Comparison of ENCODE assay signal across 15 cellular contexts in genomic region chr5:58738336-58738735, GRCh38.
DNase-seq lines count a peak whose midpoint lies in the region; ATAC-seq lines count a peak whose summit lies in the region.
"Had no signal": no experiment of that assay in that cellular context is flagged by ENCODE, and none has a peak within 500 bp of the region (broad histone marks: within the 10 kb centered on the region; RNA-seq: fewer than 3 reads in every experiment).

No MANE protein-coding gene starts in this region.

- no peak overlapping the region for H3K9ac ChIP-seq in SK-N-MC (ENCODE audit: insufficient read length)
- H3K9ac ChIP-seq: BLaER1 treated with 17β-estradiol and CSF1 and Interleukin-3, amounts not matched to agents 10 nM and 100 nM had no signal

- H3K36me3 ChIP-seq in SK-N-MC (ENCODE audit: insufficient read depth, low read length) (no peaks in the 10 kb centered on the region), mesodermal cell (ENCODE audit: control insufficient read depth, insufficient read depth, low read length) (no peaks in the 10 kb centered on the region)
- H3K36me3 ChIP-seq: BLaER1 treated with 17β-estradiol and CSF1 and Interleukin-3, amounts not matched to agents 10 nM and 100 nM had no signal

- ATAC-seq in left lobe of liver, result peak; percentile 86
- ATAC-seq: CD8-positive, alpha-beta T cell; HCT116 had no signal

- DNase-seq in SK-N-MC (ENCODE audit: low read depth, low spot score), result no peak
- no peak for DNase-seq in left lobe of liver (ENCODE audit: low spot score)
- no peak for DNase-seq in NK-92 treated with Interleukin-12 subunit alpha and Interleukin-12 subunit beta, amount 100 ng/mL, for 24 hours (lab: John Stamatoyannopoulos, UW)
- DNase-seq in NCI-H2196 (lab: John Stamatoyannopoulos, UW; ENCODE audit: unreplicated experiment), result no peak
- DNase-seq in cortex of kidney (lab: John Stamatoyannopoulos, UW), result no peak
- DNase-seq: Calu3; CD8-positive, alpha-beta T cell; GOT3; H7; HFFc6; IMR-90 had no signal

- 0 out of 2 replicates have a peak overlapping the region, but pooled peaks have one; percentile 16 for H3K27ac ChIP-seq in SK-N-MC
- H3K27ac ChIP-seq in mesodermal cell (ENCODE audit: low read depth, low read length, severe bottlenecking), result peak overlapping the region; percentile 23
- H3K27ac ChIP-seq: BLaER1 treated with 17β-estradiol and CSF1 and Interleukin-3, amounts not matched to agents 10 nM and 100 nM; HL-60 had no signal

- H3K4me1 ChIP-seq in mesodermal cell (ENCODE audit: control insufficient read depth, insufficient read depth, low read length, poor library complexity, severe bottlenecking), result peaks cover 3% of the 10 kb centered on the region
- H3K4me1 ChIP-seq: BLaER1 treated with 17β-estradiol and CSF1 and Interleukin-3, amounts not matched to agents 10 nM and 100 nM had no signal

- 78 to 96% methylated on average over 2 of the region's 2 CpGs for WGBS in mesodermal cell (ENCODE audit: insufficient coverage in 2 of 2), 2 experiments

- no peak overlapping the region for H3K4me3 ChIP-seq in SK-N-MC
- H3K4me3 ChIP-seq in mesodermal cell (ENCODE audit: extremely low read depth, insufficient read depth, low read length, poor library complexity, severe bottlenecking), result no peak overlapping the region
- H3K4me3 ChIP-seq: BLaER1 treated with 17β-estradiol and CSF1 and Interleukin-3, amounts not matched to agents 10 nM and 100 nM had no signal

- H3K9me3 ChIP-seq in SK-N-MC (ENCODE audit: low read depth, low read length), result no peaks in the 10 kb centered on the region
- no peaks in the 10 kb centered on the region for H3K9me3 ChIP-seq in mesodermal cell (ENCODE audit: control insufficient read depth, low read length)
- H3K9me3 ChIP-seq: BLaER1 treated with 17β-estradiol and CSF1 and Interleukin-3, amounts not matched to agents 10 nM and 100 nM had no signal
